In genomic region chr22:27317961-27318360, GRCh38 we compare ENCODE assay signal across 15 cellular contexts.
A peak's percentile ranks its signal among the peaks of the same experiment; 100 is the strongest.
DNase-seq lines count a peak whose midpoint lies in the region; ATAC-seq and TF ChIP-seq lines count a peak whose summit lies in the region.
"Had no signal": no experiment of that assay in that cellular context is flagged by ENCODE, and none has a peak within 500 bp of the region (broad histone marks: within the 10 kb centered on the region; RNA-seq: fewer than 3 reads in every experiment).

No MANE protein-coding gene starts in this region.

- peak overlapping the region; percentile 88 to 92 (median 92) for H3K27ac Mint-ChIP-seq in nephron
- H3K27ac Mint-ChIP-seq in progenitor cell of endocrine pancreas: no peak overlapping the region
- H3K27ac Mint-ChIP-seq in WTC11: no peak overlapping the region
- H3K27ac Mint-ChIP-seq: activated T-helper 2 cell treated with anti-CD3 and anti-CD28 coated beads, Interferon-gamma antibody, Interleukin-2, Interleukin-4, amounts not matched to agents 10 μg/mL and 5 μg/mL and 100 μg/mL, durations not matched to agents 14 hours and 24 hours and 36 hours; immature natural killer cell; stimulated activated naive B cell treated with anti-CD40 and anti-IgM and Interleukin-4, amounts not matched to agents 10 μg/mL and 1 μg/mL and 100 μg/mL, for 72 hours had no signal

- peak; percentile 74 for DNase-seq in AG09309 (ENCODE audit: low read depth)
- DNase-seq in HK-2 (ENCODE audit: unreplicated experiment): peak; percentile 25
- DNase-seq in progenitor cell of endocrine pancreas (ENCODE audit: low spot score, unreplicated experiment): no peak
- DNase-seq in GM13976 (ENCODE audit: low spot score): no peak
- no peak for DNase-seq in SKM-1 (lab: John Stamatoyannopoulos, UW; ENCODE audit: unreplicated experiment)
- no peak for DNase-seq in WTC11 (ENCODE audit: low spot score)
- DNase-seq: activated CD4-positive, CD25-positive, alpha-beta regulatory T cell; immature natural killer cell; KG1; NCI-H1694 treated with DMSO at 0.1 percent for 48 hours; NCI-H524; stimulated activated naive B cell treated with anti-CD40 and anti-IgM and Interleukin-4, amounts not matched to agents 10 μg/mL and 1 μg/mL and 100 μg/mL, for 72 hours had no signal

- CTCF ChIA-PET in WTC11 (lab: Charles Lee): interaction anchor here (3.5 kb wide), 1 partner anchor 13 kb away, joined by 15 read pairs; no protein-coding TSS in a partner anchor

- H3K4me1 Mint-ChIP-seq in nephron (peaks cover 47% of the 10 kb centered on the region), progenitor cell of endocrine pancreas (ENCODE audit: low read depth) (peaks cover 6% of the 10 kb centered on the region), WTC11 (peaks cover 21% of the 10 kb centered on the region)
- H3K4me1 Mint-ChIP-seq: immature natural killer cell had no signal

- peak overlapping the region in 2 of 3 experiments; percentile 5 to 42 for H3K4me3 Mint-ChIP-seq in nephron
- H3K4me3 Mint-ChIP-seq in progenitor cell of endocrine pancreas (ENCODE audit: low read depth): no peak overlapping the region
- no peak overlapping the region for H3K4me3 Mint-ChIP-seq in WTC11
- H3K4me3 Mint-ChIP-seq: immature natural killer cell; stimulated activated naive B cell treated with anti-CD40 and anti-IgM and Interleukin-4, amounts not matched to agents 10 μg/mL and 1 μg/mL and 100 μg/mL, for 72 hours had no signal

- no peak for ATAC-seq in WTC11
- ATAC-seq: stimulated activated naive B cell treated with anti-CD40 and anti-IgM and Interleukin-4, amounts not matched to agents 10 μg/mL and 1 μg/mL and 100 μg/mL, for 72 hours had no signal

- no peak overlapping the region for H3K4me3 ChIP-seq in AG09309 (ENCODE audit: control insufficient read depth, low read depth, low read length)

- no peak for TF ChIP-seq CTCF in AG09309 (IDR thresholded peaks at IDR 0.05; ENCODE audit: control insufficient read depth, insufficient read depth, low read depth, low read length, missing control alignments)
- TF ChIP-seq CTCF in VCaP (conservative IDR thresholded peaks at IDR 0.05): no peak
- TF ChIP-seq CTCF in nephron (IDR thresholded peaks at IDR 0.05; ENCODE audit: unreplicated experiment in 3 of 3): no peak
- no peak for TF ChIP-seq CTCF in progenitor cell of endocrine pancreas (IDR thresholded peaks at IDR 0.05; ENCODE audit: unreplicated experiment)
- no peak for TF ChIP-seq CTCF in GM13976 (IDR thresholded peaks at IDR 0.05; ENCODE audit: borderline replicate concordance, control extremely low read depth, extremely low read depth, insufficient read depth, missing control alignments)
- no peak for TF ChIP-seq CTCF in WTC11 (IDR thresholded peaks at IDR 0.05)

- H3K27me3 Mint-ChIP-seq in nephron (ENCODE audit: low read depth) (peaks cover 14% of the 10 kb centered on the region), progenitor cell of endocrine pancreas (peaks cover 21% of the 10 kb centered on the region), WTC11 (ENCODE audit: low read depth) (peaks cover 4% of the 10 kb centered on the region; the same call in 1 of the 2 replicates)

- in situ Hi-C loops in GM13976 (cut with MboI; ENCODE audit: low sequenced_read_pairs, unreplicated experiment): no loop called here

- H3K9me3 Mint-ChIP-seq in nephron: peaks cover 11% of the 10 kb centered on the region
- peaks cover 10% of the 10 kb centered on the region for H3K9me3 Mint-ChIP-seq in progenitor cell of endocrine pancreas (ENCODE audit: low read depth)
- H3K9me3 Mint-ChIP-seq in WTC11: peaks cover 25% of the 10 kb centered on the region
- H3K9me3 Mint-ChIP-seq: activated T-helper 2 cell treated with anti-CD3 and anti-CD28 coated beads, Interferon-gamma antibody, Interleukin-2, Interleukin-4, amounts not matched to agents 10 μg/mL and 5 μg/mL and 100 μg/mL, durations not matched to agents 14 hours and 24 hours and 36 hours had no signal

- peak overlapping the region; percentile 78 for H3K27ac ChIP-seq in VCaP

- H3K36me3 Mint-ChIP-seq in nephron (ENCODE audit: low read depth) (peaks cover 3% of the 10 kb centered on the region), progenitor cell of endocrine pancreas (ENCODE audit: insufficient read depth) (no peaks in the 10 kb centered on the region), WTC11 (peaks cover 18% of the 10 kb centered on the region)
- H3K36me3 Mint-ChIP-seq: immature natural killer cell; stimulated activated naive B cell treated with anti-CD40 and anti-IgM and Interleukin-4, amounts not matched to agents 10 μg/mL and 1 μg/mL and 100 μg/mL, for 72 hours had no signal

- POLR2A ChIA-PET in WTC11 (lab: Charles Lee): no interaction called here

TF ChIP-seq in WTC11, 78 proteins besides CTCF, POLR2A, EP300 and RAD21:
- TF ChIP-seq ATF2 (CRISPR knock-in tag; IDR thresholded peaks at IDR 0.05; ENCODE audit: borderline replicate concordance, low read depth) (no peak), HMGA2 (CRISPR knock-in tag; IDR thresholded peaks at IDR 0.05) (no peak), EMX1 (CRISPR knock-in tag; IDR thresholded peaks at IDR 0.05) (no peak), TEAD4 (CRISPR knock-in tag; IDR thresholded peaks at IDR 0.05) (no peak), GTF2I (CRISPR knock-in tag; conservative IDR thresholded peaks at IDR 0.05) (no peak), HMGXB4 (CRISPR knock-in tag; IDR thresholded peaks at IDR 0.05) (no peak), PREB (CRISPR knock-in tag; IDR thresholded peaks at IDR 0.05; ENCODE audit: borderline replicate concordance) (no peak), ATF3 (CRISPR knock-in tag; conservative IDR thresholded peaks at IDR 0.05) (no peak), E2F5 (CRISPR knock-in tag; IDR thresholded peaks at IDR 0.05) (no peak), CDX4 (CRISPR knock-in tag; IDR thresholded peaks at IDR 0.05; ENCODE audit: borderline replicate concordance) (no peak), TEAD1 (CRISPR knock-in tag; IDR thresholded peaks at IDR 0.05) (no peak), RORB (CRISPR knock-in tag; IDR thresholded peaks at IDR 0.05) (no peak)

Comparison
In these comparisons a context has a peak if more than half of its experiments do, and no peak if none do; other contexts are left out.
1. DNase-seq: peak in AG09309 (single experiment) and HK-2 (single experiment); none in progenitor cell of endocrine pancreas (single experiment), GM13976 (single experiment), SKM-1 (single experiment) and WTC11 (single experiment).
2. H3K27ac Mint-ChIP-seq: peak in nephron (3 of 3); none in progenitor cell of endocrine pancreas (single experiment) and WTC11 (single experiment).
3. H3K4me3 Mint-ChIP-seq: peak in nephron (2 of 3); none in progenitor cell of endocrine pancreas (single experiment) and WTC11 (single experiment).